17 cellular contexts compared by ENCODE assay signal in genomic region chr5:24547127-24547526, GRCh38.
DNase-seq lines count a peak whose midpoint lies in the region; ATAC-seq and TF ChIP-seq lines count a peak whose summit lies in the region.
"Had no signal": no experiment of that assay in that cellular context is flagged by ENCODE, and none has a peak within 500 bp of the region (broad histone marks: within the 10 kb centered on the region; RNA-seq: fewer than 3 reads in every experiment).

No MANE protein-coding gene starts in this region.

- TF ChIP-seq EP300 in esophagus muscularis mucosa (IDR thresholded peaks at IDR 0.05) = no peak

- no peaks in the 10 kb centered on the region for H3K9me3 ChIP-seq in MG63
- no peaks in the 10 kb centered on the region for H3K9me3 ChIP-seq in PC-3 (ENCODE audit: low read length)
- H3K9me3 ChIP-seq in esophagus muscularis mucosa = no peaks in the 10 kb centered on the region
- H3K9me3 ChIP-seq: gastroesophageal sphincter, right atrium auricular region had no signal

- no TSS peak for BruUV-seq in PC-3 (replicated peaks; lab: Mats Ljungman, UMichigan)

- H3K36me3 Mint-ChIP-seq in nephron progenitor cell (ENCODE audit: low read depth) = no peaks in the 10 kb centered on the region

- TF ChIP-seq CTCF in PC-3 (conservative IDR thresholded peaks at IDR 0.05; ENCODE audit: low read depth, low read length) (no peak), nephron progenitor cell (IDR thresholded peaks at IDR 0.05) (no peak), esophagus muscularis mucosa (IDR thresholded peaks at IDR 0.05) (no peak)

- TF ChIP-seq POLR2A in esophagus muscularis mucosa (IDR thresholded peaks at IDR 0.05; ENCODE audit: low read depth) = no peak

- intact Hi-C loops in PC-3 (cut with micrococcal nuclease) = no loop called here
- intact Hi-C loops in esophagus muscularis mucosa (cut with DNase I) = no loop called here
- intact Hi-C loops in left cardiac atrium (cut with DNase I) = no loop called here

- peaks cover 4% of the 10 kb centered on the region; the same call in 1 of the 2 replicates for H3K4me1 ChIP-seq in PC-3 (ENCODE audit: insufficient read depth, low read length)
- H3K4me1 ChIP-seq in esophagus muscularis mucosa = no peaks in the 10 kb centered on the region
- H3K4me1 ChIP-seq: gastroesophageal sphincter, right atrium auricular region had no signal

- CTCF ChIA-PET in PC-3 (lab: Charles Lee) = no interaction called here

- no peak overlapping the region for H3K4me2 ChIP-seq in PC-3 (ENCODE audit: low read length)

- no peaks in the 10 kb centered on the region for H3K79me2 ChIP-seq in PC-3 (ENCODE audit: low read length)

- peak overlapping the region; percentile 49 for H3K27ac Mint-ChIP-seq in nephron progenitor cell

- no peaks in the 10 kb centered on the region for H3K27me3 ChIP-seq in MG63
- H3K27me3 ChIP-seq in PC-3 (ENCODE audit: low read length) = no peaks in the 10 kb centered on the region
- H3K27me3 ChIP-seq in esophagus muscularis mucosa = no peaks in the 10 kb centered on the region
- H3K27me3 ChIP-seq: gastroesophageal sphincter, right atrium auricular region had no signal

- no peaks in the 10 kb centered on the region for H3K27me3 Mint-ChIP-seq in nephron progenitor cell (ENCODE audit: low read depth, poor library complexity)

- H3K4me3 Mint-ChIP-seq in nephron progenitor cell = no peak overlapping the region

- ATAC-seq in PC-3 (peak; percentile 67), HG02885 (IDR thresholded peaks at IDR 0.05; ENCODE audit: poor library complexity, unreplicated experiment) (no peak), left cardiac atrium (no peak)
- ATAC-seq: gastroesophageal sphincter had no signal

- no peaks in the 10 kb centered on the region for H3K36me3 ChIP-seq in MG63
- H3K36me3 ChIP-seq in PC-3 (ENCODE audit: low read depth, low read length) = no peaks in the 10 kb centered on the region
- H3K36me3 ChIP-seq in esophagus muscularis mucosa = no peaks in the 10 kb centered on the region
- H3K36me3 ChIP-seq: gastroesophageal sphincter, right atrium auricular region had no signal

- POLR2A ChIA-PET in PC-3 (lab: Charles Lee; ENCODE audit: unreplicated experiment) = no interaction called here

- H3F3A ChIP-seq in PC-3 (ENCODE audit: low read length, unreplicated experiment) = no peaks in the 10 kb centered on the region

- no peak overlapping the region for H2AFZ ChIP-seq in PC-3 (ENCODE audit: low read length)

- WGBS in esophagus muscularis mucosa = 18% methylated on average over 2 of the region's 2 CpGs

- H3K9me2 ChIP-seq in PC-3 (replicated peaks; ENCODE audit: low read length) = no peaks in the 10 kb centered on the region

- no peaks in the 10 kb centered on the region for H3K9me3 Mint-ChIP-seq in nephron progenitor cell

- no peak overlapping the region for H3K9ac ChIP-seq in PC-3 (ENCODE audit: low read length)

- DNase-seq in MG63 (peak; percentile 23), NCI-H2029 (lab: John Stamatoyannopoulos, UW) (peak; percentile 72), PC-3 (no peak), nephron progenitor cell (no peak), esophagus muscularis mucosa (ENCODE audit: extremely low spot score) (no peak), left cardiac atrium (no peak)
- DNase-seq: activated CD4-positive, alpha-beta T cell treated with anti-CD3 and anti-CD28 coated beads for 4 hours; activated CD8-positive, alpha-beta memory T cell treated with anti-CD3 and anti-CD28 coated beads, Interleukin-2, amount 50 U/mL, for 48 hours; activated naive CD4-positive, alpha-beta T cell treated with Interleukin-2 at 50 U/mL for 16 hours; GOT3; NCI-H526 treated with DMSO at 0.1 percent for 48 hours; SIG-M5; T-helper 9 cell had no signal

- H4K20me1 ChIP-seq in PC-3 (ENCODE audit: low read length) = no peaks in the 10 kb centered on the region

- H3K4me3 ChIP-seq in MG63 (no peak overlapping the region), PC-3 (ENCODE audit: low read length) (no peak overlapping the region), esophagus muscularis mucosa (no peak overlapping the region)
- H3K4me3 ChIP-seq: coronary artery, gastroesophageal sphincter, right atrium auricular region had no signal

- peaks cover 11% of the 10 kb centered on the region for H3K4me1 Mint-ChIP-seq in nephron progenitor cell

- H3K27ac ChIP-seq in PC-3 (ENCODE audit: low read length) (no peak overlapping the region), esophagus muscularis mucosa (replicated peaks in 1 of 4) (no peak overlapping the region)
- H3K27ac ChIP-seq: coronary artery, gastroesophageal sphincter, right atrium auricular region had no signal

Comparison
In these comparisons a context has a peak if more than half of its experiments do, and no peak if none do; other contexts are left out.
1. DNase-seq: peak in MG63 (single experiment) and NCI-H2029 (single experiment); none in PC-3 (single experiment), nephron progenitor cell (single experiment), esophagus muscularis mucosa (single experiment) and left cardiac atrium (single experiment).